ENCODE assay signal across 15 cellular contexts in the genomic region with DNA sequence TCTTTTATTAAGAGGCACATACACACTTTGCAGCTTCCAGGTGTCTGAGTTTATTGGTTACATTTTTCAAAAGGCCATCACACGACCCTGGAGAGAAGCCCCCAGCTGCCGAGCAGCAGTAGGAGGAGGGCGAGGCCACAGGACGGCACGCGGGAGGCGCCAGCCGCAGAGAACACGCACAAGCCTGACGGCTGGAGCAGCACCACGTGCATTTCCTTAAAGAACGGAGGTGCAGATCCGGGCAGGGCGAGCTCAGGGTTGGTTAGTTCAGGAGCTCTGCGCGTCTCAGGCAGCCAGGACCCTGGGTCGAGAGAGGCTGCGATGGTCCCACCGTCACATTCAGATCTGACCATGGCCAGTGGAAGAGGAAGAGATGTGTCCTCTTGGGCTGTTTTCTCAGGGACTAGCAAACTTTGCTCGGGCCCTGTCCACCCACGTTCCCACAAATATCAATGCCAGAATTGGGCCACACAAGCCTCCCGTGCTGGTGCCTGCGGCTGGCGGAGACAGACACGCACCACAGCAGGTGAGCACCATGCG.
"Had no signal": no experiment of that assay in that cellular context is flagged by ENCODE, and none has a peak within 500 bp of the region (broad histone marks: within the 10 kb centered on the region; RNA-seq: fewer than 3 reads in every experiment).

No MANE protein-coding gene starts in this region.

- DNase-seq: activated naive CD8-positive, alpha-beta T cell treated with anti-CD3 and anti-CD28 coated beads, Interleukin-2, amount 10 ng/mL, durations not matched to agents 7 days and 5 days; activated T-cell treated with anti-CD3 and anti-CD28 coated beads for 4 hours; amygdala; body of pancreas; foreskin keratinocyte; left cardiac atrium; lower lobe of right lung; T1000 had no signal

- H3K27me3 ChIP-seq: body of pancreas, foreskin keratinocyte, hepatocyte, tibial nerve, vagina had no signal

- ATAC-seq: body of pancreas; foreskin keratinocyte; natural killer cell treated with Interleukin-12 subunit alpha and Interleukin-12 subunit beta and Interleukin-15 and Interleukin-18, amount 100 ng/mL, for 72 hours had no signal

- H3K9me3 ChIP-seq: body of pancreas, lower lobe of right lung, tibial nerve, vagina had no signal

- H3K4me3 ChIP-seq: body of pancreas, hepatocyte, lower lobe of right lung, tibial nerve, vagina had no signal

- H3K4me1 ChIP-seq: body of pancreas, tibial nerve had no signal

- H3K9me3 Mint-ChIP-seq: activated naive CD8-positive, alpha-beta T cell treated with anti-CD3 and anti-CD28 coated beads, Interleukin-2, amount 10 ng/mL, durations not matched to agents 7 days and 5 days; activated T-helper 1 cell treated with anti-CD3 and anti-CD28 coated beads, Interleukin-12 subunit alpha, Interleukin-12 subunit beta, Interleukin-2, Interleukin-4 antibody, amounts not matched to agents 30 ng/mL and 10 ng/mL and 1 ng/mL, durations not matched to agents 14 hours and 24 hours and 36 hours; natural killer cell treated with Interleukin-12 subunit alpha and Interleukin-12 subunit beta and Interleukin-15 and Interleukin-18, amount 100 ng/mL, for 72 hours; stimulated activated naive CD8-positive, alpha-beta T cell treated with anti-CD3 and anti-CD28 coated beads, Interleukin-15, Interleukin-2, amounts not matched to agents 100 ng/mL and 50 ng/mL, for 24 hours had no signal

- H3K27ac ChIP-seq: body of pancreas, foreskin keratinocyte, hepatocyte, lower lobe of right lung, tibial nerve, vagina had no signal

- H3K36me3 ChIP-seq: lower lobe of right lung, tibial nerve, vagina had no signal

- H3K4me3 Mint-ChIP-seq: natural killer cell treated with Interleukin-12 subunit alpha and Interleukin-12 subunit beta and Interleukin-15 and Interleukin-18, amount 100 ng/mL, for 72 hours; stimulated activated naive CD8-positive, alpha-beta T cell treated with anti-CD3 and anti-CD28 coated beads, Interleukin-15, Interleukin-2, amounts not matched to agents 100 ng/mL and 50 ng/mL, for 24 hours had no signal

- H3K36me3 Mint-ChIP-seq: activated naive CD8-positive, alpha-beta T cell treated with anti-CD3 and anti-CD28 coated beads, Interleukin-2, amount 10 ng/mL, durations not matched to agents 7 days and 5 days had no signal

- H3K27ac Mint-ChIP-seq: activated naive CD8-positive, alpha-beta T cell treated with anti-CD3 and anti-CD28 coated beads, Interleukin-2, amount 10 ng/mL, durations not matched to agents 7 days and 5 days; activated T-helper 1 cell treated with anti-CD3 and anti-CD28 coated beads, Interleukin-12 subunit alpha, Interleukin-12 subunit beta, Interleukin-2, Interleukin-4 antibody, amounts not matched to agents 30 ng/mL and 10 ng/mL and 1 ng/mL, durations not matched to agents 14 hours and 24 hours and 36 hours; progenitor cell of endocrine pancreas; stimulated activated naive CD8-positive, alpha-beta T cell treated with anti-CD3 and anti-CD28 coated beads, Interleukin-15, Interleukin-2, amounts not matched to agents 100 ng/mL and 50 ng/mL, for 24 hours had no signal
